11 cellular contexts compared by ENCODE assay signal in genomic region chr7:106569500-106569929, GRCh38.
DNase-seq lines count a peak whose midpoint lies in the region; ATAC-seq, FAIRE-seq and TF ChIP-seq lines count a peak whose summit lies in the region.
"Had no signal": no experiment of that assay in that cellular context is flagged by ENCODE, and none has a peak within 500 bp of the region (broad histone marks: within the 10 kb centered on the region; RNA-seq: fewer than 3 reads in every experiment).

No MANE protein-coding gene starts in this region.

- H3K9me3 ChIP-seq in CD8-positive, alpha-beta memory T cell (ENCODE audit: low read length): no peaks in the 10 kb centered on the region
- no peaks in the 10 kb centered on the region for H3K9me3 ChIP-seq in SK-N-MC (ENCODE audit: low read depth, low read length)
- H3K9me3 ChIP-seq in mesenchymal stem cell (ENCODE audit: control insufficient read depth, low read length): no peaks in the 10 kb centered on the region
- H3K9me3 ChIP-seq in BE2C: no peaks in the 10 kb centered on the region
- H3K9me3 ChIP-seq: body of pancreas had no signal

- H2BK120ac ChIP-seq in mesenchymal stem cell (ENCODE audit: low read depth, low read length): no peak overlapping the region

- no peaks in the 10 kb centered on the region for H3K36me3 ChIP-seq in CD8-positive, alpha-beta memory T cell (ENCODE audit: insufficient read depth, low read length)
- H3K36me3 ChIP-seq in SK-N-MC (ENCODE audit: insufficient read depth, low read length): no peaks in the 10 kb centered on the region
- no peaks in the 10 kb centered on the region for H3K36me3 ChIP-seq in mesenchymal stem cell (ENCODE audit: control insufficient read depth in 1 of 2, insufficient read depth in 2 of 2, low read depth in 1 of 2, low read length in 2 of 2)
- H3K36me3 ChIP-seq in BE2C: no peaks in the 10 kb centered on the region

- TF ChIP-seq CTCF in HL-60 (IDR thresholded peaks at IDR 0.05; ENCODE audit: insufficient read depth, low read length) (no peak), BE2C (IDR thresholded peaks at IDR 0.05; ENCODE audit: low read depth, low read length) (no peak)

- H3K4me3 Mint-ChIP-seq in CD8-positive, alpha-beta memory T cell: no peak overlapping the region

- no peak overlapping the region for H3K23ac ChIP-seq in mesenchymal stem cell (ENCODE audit: low read length in 2 of 2)

- no peak overlapping the region for H2BK15ac ChIP-seq in mesenchymal stem cell (ENCODE audit: low read depth, poor library complexity, severe bottlenecking)

- peak overlapping the region; percentile 51 to 91 for H2BK12ac ChIP-seq in mesenchymal stem cell (ENCODE audit: low read length in 2 of 2)

- POLR2A ChIA-PET in CD8-positive, alpha-beta memory T cell (lab: Charles Lee): no interaction called here

- no peaks in the 10 kb centered on the region for H3K27me3 ChIP-seq in CD8-positive, alpha-beta memory T cell (ENCODE audit: insufficient read depth, low read length, poor library complexity, severe bottlenecking)
- no peaks in the 10 kb centered on the region for H3K27me3 ChIP-seq in HL-60 (ENCODE audit: insufficient read depth, poor library complexity, severe bottlenecking)
- H3K27me3 ChIP-seq in mesenchymal stem cell (ENCODE audit: control insufficient read depth in 1 of 2, insufficient read depth in 1 of 2, low read length in 2 of 2): peaks cover 0 to 4% of the 10 kb centered on the region in 2 experiments
- H3K27me3 ChIP-seq in BE2C: no peaks in the 10 kb centered on the region
- H3K27me3 ChIP-seq: body of pancreas had no signal

- no peaks in the 10 kb centered on the region for H3K79me1 ChIP-seq in mesenchymal stem cell (replicated peaks; ENCODE audit: low read length, poor library complexity, severe bottlenecking)

- H3K4ac ChIP-seq in mesenchymal stem cell (ENCODE audit: low read depth in 1 of 2, low read length in 2 of 2): no peak overlapping the region

- no peak overlapping the region for H2AK5ac ChIP-seq in mesenchymal stem cell (ENCODE audit: low read length, severe bottlenecking)

- WGBS in mesenchymal stem cell: 92% methylated on average over 10 of the region's 10 CpGs

- no peak for TF ChIP-seq POLR2A in GM12892 (IDR thresholded peaks at IDR 0.05; ENCODE audit: low read depth, low read length)

- no peak overlapping the region for H3K4me3 ChIP-seq in CD8-positive, alpha-beta memory T cell (ENCODE audit: low read length)
- H3K4me3 ChIP-seq in HL-60 (replicated peaks; ENCODE audit: insufficient read depth, low read length) (no peak overlapping the region), SK-N-MC (peak overlapping the region; percentile 48; the same call in 1 of the 2 replicates), mesenchymal stem cell (ENCODE audit: insufficient read depth in 1 of 2, low read depth in 1 of 2, low read length in 2 of 2) (no peak overlapping the region), BE2C (ENCODE audit: low read depth, low read length) (no peak overlapping the region)
- H3K4me3 ChIP-seq: body of pancreas had no signal

- no peaks in the 10 kb centered on the region for H3K4me1 ChIP-seq in CD8-positive, alpha-beta memory T cell (ENCODE audit: insufficient read depth, low read length)
- H3K4me1 ChIP-seq in mesenchymal stem cell (ENCODE audit: control insufficient read depth, insufficient read depth, low read depth, low read length): no peaks in the 10 kb centered on the region
- H3K4me1 ChIP-seq in BE2C: peaks cover 33% of the 10 kb centered on the region

- no peak overlapping the region for H3K14ac ChIP-seq in mesenchymal stem cell (ENCODE audit: low read length in 2 of 2)

- no peak for ATAC-seq in GM18867 (IDR thresholded peaks at IDR 0.05; ENCODE audit: unreplicated experiment)
- ATAC-seq: left colon, Panc1 had no signal

- CTCF ChIA-PET in CD8-positive, alpha-beta memory T cell (lab: Charles Lee): no interaction called here

- H2AFZ ChIP-seq in mesenchymal stem cell (ENCODE audit: low read depth, low read length): no peak overlapping the region

- H3K9me3 Mint-ChIP-seq in CD8-positive, alpha-beta memory T cell: no peaks in the 10 kb centered on the region

- peaks cover 12 to 49% of the 10 kb centered on the region in 2 donors for H3K27me3 Mint-ChIP-seq in CD8-positive, alpha-beta memory T cell

- no peak for DNase-seq in CD8-positive, alpha-beta memory T cell
- DNase-seq in HL-60 (ENCODE audit: low read depth in 1 of 2, low spot score in 1 of 2) (no peak), SK-N-MC (ENCODE audit: low read depth, low spot score) (no peak), mesenchymal stem cell (no peak), GM12892 (ENCODE audit: insufficient read length) (no peak), BE2C (no peak), NCI-H2107 (lab: John Stamatoyannopoulos, UW) (no peak)
- DNase-seq: left colon had no signal

- no peaks in the 10 kb centered on the region for H3K36me3 Mint-ChIP-seq in CD8-positive, alpha-beta memory T cell

- no peak overlapping the region for H4K91ac ChIP-seq in mesenchymal stem cell (ENCODE audit: low read length)

- FAIRE-seq in GM12892 (lab: Jason Lieb, UNC): no peak

- H3K9ac ChIP-seq in SK-N-MC (ENCODE audit: insufficient read length): peak overlapping the region; percentile 78
- H3K9ac ChIP-seq in mesenchymal stem cell (ENCODE audit: low read length): no peak overlapping the region

- peak overlapping the region; percentile 88 for H3K27ac ChIP-seq in CD8-positive, alpha-beta memory T cell (ENCODE audit: low read depth, low read length)
- peak overlapping the region; percentile 64 for H3K27ac ChIP-seq in HL-60 (replicated peaks)
- H3K27ac ChIP-seq in SK-N-MC: peak overlapping the region; percentile 93
- no peak overlapping the region for H3K27ac ChIP-seq in mesenchymal stem cell (ENCODE audit: low read length, poor library complexity, severe bottlenecking)
- H3K27ac ChIP-seq: body of pancreas had no signal

- H3K4me2 ChIP-seq in mesenchymal stem cell (ENCODE audit: low read length, poor library complexity, severe bottlenecking): no peak overlapping the region

- H3K27ac Mint-ChIP-seq in CD8-positive, alpha-beta memory T cell: peak overlapping the region in 1 of 8 donors; percentile 1

- no peak overlapping the region for H4K8ac ChIP-seq in mesenchymal stem cell (ENCODE audit: low read length)

- H3K18ac ChIP-seq in mesenchymal stem cell (ENCODE audit: low read depth in 1 of 2, low read length in 2 of 2): peak overlapping the region in 1 of 2 experiments; percentile 28

- no peak overlapping the region for H2BK5ac ChIP-seq in mesenchymal stem cell (ENCODE audit: low read depth, low read length, poor library complexity, severe bottlenecking)

- H3K4me1 Mint-ChIP-seq in CD8-positive, alpha-beta memory T cell: no peaks in the 10 kb centered on the region
